In genomic region chr7:80918909-80919721, GRCh38 we compare ENCODE assay signal across 8 cellular contexts. TPM values are rescaled to one million over a fixed set of nuclear protein-coding genes. Genes with fewer than 3 reads are reported as not detected.
DNase-seq lines count a peak whose midpoint lies in the region; ATAC-seq and TF ChIP-seq lines count a peak whose summit lies in the region.

Gene SEMA3C (minus strand): TSS chr7:80919051. CDS start chr7:80916781, 2,270 bp downstream.

- H3K4me3 ChIP-seq in fibroblast of the aortic adventitia (ENCODE audit: low read depth, low read length) (peak within 1 kb of the TSS; percentile 94), tibial nerve (peak within 1 kb of the TSS; percentile 53 to 75 (median 68))

- H3K27ac Mint-ChIP-seq in activated CD8-positive, alpha-beta T cell treated with anti-CD3 and anti-CD28 coated beads, Interleukin-2, amount 10 ng/mL, durations not matched to agents 7 days and 5 days = no peak within 1 kb of the TSS

- peaks cover 42% of the 10 kb centered on the region for H3K27me3 Mint-ChIP-seq in activated CD8-positive, alpha-beta T cell treated with anti-CD3 and anti-CD28 coated beads, Interleukin-2, amount 10 ng/mL, durations not matched to agents 7 days and 5 days (ENCODE audit: low read depth)

- TF ChIP-seq EP300 in tibial nerve (IDR thresholded peaks at IDR 0.05) = peak; percentile 11 to 92

- CTCF ChIA-PET in activated CD8-positive, alpha-beta T cell treated with anti-CD3 and anti-CD28 coated beads, Interleukin-2, amount 10 ng/mL, durations not matched to agents 7 days and 5 days (lab: Charles Lee) = no interaction called here

- H3K4me3 Mint-ChIP-seq in activated CD8-positive, alpha-beta T cell treated with anti-CD3 and anti-CD28 coated beads, Interleukin-2, amount 10 ng/mL, durations not matched to agents 7 days and 5 days = peak within 1 kb of the TSS; percentile 44

- no peaks in the 10 kb centered on the region for H3K36me3 ChIP-seq in tibial nerve

- peak within 1 kb of the TSS; percentile 27 to 87 (median 79) for H3K27ac ChIP-seq in tibial nerve

- ATAC-seq in activated CD4-positive, CD25-positive, alpha-beta regulatory T cell treated with anti-CD3 and anti-CD28 coated beads, Interleukin-2, amount 50 U/mL, for 24 hours = peak; percentile 38 to 45
- ATAC-seq in HG02798 (IDR thresholded peaks at IDR 0.05; ENCODE audit: poor library complexity, unreplicated experiment) = peak; percentile 73
- peak; percentile 87 for ATAC-seq in activated CD8-positive, alpha-beta T cell treated with anti-CD3 and anti-CD28 coated beads, Interleukin-2, amount 10 ng/mL, durations not matched to agents 7 days and 5 days

- no peaks in the 10 kb centered on the region for H3K9me3 ChIP-seq in tibial nerve

- peak in 1 of 2 donors; percentile 68 for TF ChIP-seq POLR2A in tibial nerve (IDR thresholded peaks at IDR 0.05)

- peaks cover 0 to 36% (median 3%) of the 10 kb centered on the region in 4 donors for H3K4me1 ChIP-seq in tibial nerve

- DNase-seq in activated CD4-positive, CD25-positive, alpha-beta regulatory T cell (lab: John Stamatoyannopoulos, UW) = no peak
- DNase-seq in NCI-H2107 treated with DMSO at 0.1 percent for 48 hours (lab: John Stamatoyannopoulos, UW; ENCODE audit: unreplicated experiment) (peak; percentile 49), fibroblast of the aortic adventitia (ENCODE audit: low read depth) (peak; percentile 96), myocyte (ENCODE audit: low read depth) (peak; percentile 99), tibial nerve (ENCODE audit: low spot score in 2 of 2) (peak; percentile 78 to 83)
- peak; percentile 22 for DNase-seq in activated CD8-positive, alpha-beta T cell treated with anti-CD3 and anti-CD28 coated beads, Interleukin-2, amount 10 ng/mL, durations not matched to agents 7 days and 5 days

- TF ChIP-seq CTCF in fibroblast of the aortic adventitia (IDR thresholded peaks at IDR 0.05; ENCODE audit: insufficient read depth, low read length) = peak; percentile 9
- peak in 2 of 5 experiments; percentile 14 to 35 for TF ChIP-seq CTCF in tibial nerve (IDR thresholded peaks at IDR 0.05)

- H3K27me3 ChIP-seq in tibial nerve = no peaks in the 10 kb centered on the region

- no peaks in the 10 kb centered on the region for H3K9me3 Mint-ChIP-seq in activated CD8-positive, alpha-beta T cell treated with anti-CD3 and anti-CD28 coated beads, Interleukin-2, amount 10 ng/mL, durations not matched to agents 7 days and 5 days (ENCODE audit: insufficient read depth)

- POLR2A ChIA-PET in activated CD8-positive, alpha-beta T cell treated with anti-CD3 and anti-CD28 coated beads, Interleukin-2, amount 10 ng/mL, durations not matched to agents 7 days and 5 days (lab: Charles Lee) = no interaction called here

- WGBS in tibial nerve, 2 donors = 3% methylated on average over 56 to 65 of the region's 71 CpGs

- peaks cover 8% of the 10 kb centered on the region for H3K4me1 Mint-ChIP-seq in activated CD8-positive, alpha-beta T cell treated with anti-CD3 and anti-CD28 coated beads, Interleukin-2, amount 10 ng/mL, durations not matched to agents 7 days and 5 days (ENCODE audit: low read depth)

- no peaks in the 10 kb centered on the region for H3K36me3 Mint-ChIP-seq in activated CD8-positive, alpha-beta T cell treated with anti-CD3 and anti-CD28 coated beads, Interleukin-2, amount 10 ng/mL, durations not matched to agents 7 days and 5 days (ENCODE audit: low read depth)

RNA-seq across cellular contexts. Expression of gene SEMA3C, which starts in this region (rescaled TPM):
- total RNA-seq in activated CD8-positive, alpha-beta T cell treated with anti-CD3 and anti-CD28 coated beads, Interleukin-2, amount 10 ng/mL, durations not matched to agents 7 days and 5 days = not detected
- total RNA-seq in fibroblast of the aortic adventitia (ENCODE audit: low replicate concordance) (208 and 319 TPM in 2 replicates), myocyte (165 and 180 TPM in 2 replicates), tibial nerve (100 to 1,000 TPM in 3 of 4 donors, 10 to 100 TPM in 1; 64.8 to 130 (median 118) TPM)
- polyA plus RNA-seq in myocyte (2012) = 231 TPM

Comparison
In these comparisons a context has a peak if more than half of its experiments do, and no peak if none do; other contexts are left out.
1. RNA of gene SEMA3C (total RNA-seq): 208 to 319 TPM in fibroblast of the aortic adventitia, 165 to 180 TPM in myocyte and 64.8 to 130 TPM in tibial nerve; not detected in activated CD8-positive, alpha-beta T cell treated with anti-CD3 and anti-CD28 coated beads, Interleukin-2, amount 10 ng/mL, durations not matched to agents 7 days and 5 days; every median in the first group is over 10 times any median in the second.
2. Peak in DNase-seq and ATAC-seq in activated CD8-positive, alpha-beta T cell treated with anti-CD3 and anti-CD28 coated beads, Interleukin-2, amount 10 ng/mL, durations not matched to agents 7 days and 5 days; RNA of the gene not detected or under 1 TPM.
3. DNase-seq: peak in NCI-H2107 treated with DMSO at 0.1 percent for 48 hours (single experiment), fibroblast of the aortic adventitia (single experiment), myocyte (single experiment) and tibial nerve (2 of 2); none in activated CD4-positive, CD25-positive, alpha-beta regulatory T cell (0 of 4).
4. Peak in every context shown above with its lines, with median percentiles within 50 percentile points of each other: ATAC-seq.